ENCODE assay signal across 12 cellular contexts in the genomic region with DNA sequence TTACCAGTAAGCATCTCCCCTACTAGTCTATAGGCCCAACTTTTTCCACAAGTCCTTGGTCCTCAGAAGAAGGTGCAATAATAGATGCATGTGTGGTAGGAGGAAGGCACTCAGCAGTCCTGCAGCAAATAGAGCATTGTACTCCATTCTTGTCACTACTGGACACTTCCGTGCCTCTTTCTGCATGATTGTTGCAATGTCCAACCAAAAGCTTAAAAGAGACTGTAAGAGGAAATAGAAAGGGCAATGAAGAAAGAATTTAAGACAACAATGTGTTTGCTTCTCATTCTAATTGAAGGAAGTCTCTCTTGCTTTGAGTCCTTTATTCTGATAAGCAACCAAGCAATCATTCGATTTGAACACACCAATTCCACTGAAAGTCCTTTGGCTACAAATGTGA. TPM values are rescaled to one million over a fixed set of nuclear protein-coding genes. Genes with fewer than 3 reads are reported as not detected.
"Had no signal": no experiment of that assay in that cellular context is flagged by ENCODE, and none has a peak within 500 bp of the region (broad histone marks: within the 10 kb centered on the region; RNA-seq: fewer than 3 reads in every experiment).

No MANE protein-coding gene starts in this region.

- H3K27me3 Mint-ChIP-seq: activated B cell treated with CpG ODN at 0.5 μM for 24 hours had no signal

- ATAC-seq: right cardiac atrium had no signal

- H3K4me3 Mint-ChIP-seq: activated B cell treated with CpG ODN at 0.5 μM for 24 hours; activated CD4-positive, alpha-beta T cell treated with anti-CD3 and anti-CD28 coated beads, Interleukin-2, amount 10 ng/mL, durations not matched to agents 24 days and 14 days; activated naive CD4-positive, alpha-beta T cell treated with anti-CD3 and anti-CD28 coated beads for 36 hours; activated T-helper 17 cell treated with anti-CD3 and anti-CD28 coated beads, Interleukin-2, amount 50 U/mL, for 72 hours; endodermal cell; nephron progenitor cell had no signal

- DNase-seq: activated B cell treated with CpG ODN at 0.5 μM for 24 hours; activated CD4-positive, alpha-beta T cell treated with anti-CD3 and anti-CD28 coated beads, Interleukin-2, amount 10 ng/mL, durations not matched to agents 24 days and 14 days; activated CD8-positive, alpha-beta memory T cell treated with anti-CD3 and anti-CD28 coated beads for 24 hours; activated naive CD4-positive, alpha-beta T cell treated with anti-CD3 and anti-CD28 coated beads for 36 hours; cortex of kidney; endodermal cell; nephron progenitor cell; right cardiac atrium; small intestine; trophoblast cell had no signal

- H3K27ac ChIP-seq: parathyroid adenoma had no signal

- H3K9me3 Mint-ChIP-seq: activated B cell treated with CpG ODN at 0.5 μM for 24 hours; activated CD4-positive, alpha-beta T cell treated with anti-CD3 and anti-CD28 coated beads, Interleukin-2, amount 10 ng/mL, durations not matched to agents 24 days and 14 days; activated naive CD4-positive, alpha-beta T cell treated with anti-CD3 and anti-CD28 coated beads for 36 hours; activated T-helper 17 cell treated with anti-CD3 and anti-CD28 coated beads, Interleukin-2, amount 50 U/mL, for 72 hours; endodermal cell; nephron progenitor cell had no signal

- H3K27ac Mint-ChIP-seq: activated B cell treated with CpG ODN at 0.5 μM for 24 hours; activated CD4-positive, alpha-beta T cell treated with anti-CD3 and anti-CD28 coated beads, Interleukin-2, amount 10 ng/mL, durations not matched to agents 24 days and 14 days; activated naive CD4-positive, alpha-beta T cell treated with anti-CD3 and anti-CD28 coated beads for 36 hours; activated T-helper 17 cell treated with anti-CD3 and anti-CD28 coated beads, Interleukin-2, amount 50 U/mL, for 72 hours; endodermal cell; nephron progenitor cell had no signal

RNA-seq across cellular contexts. Expression of gene MAPK10, which starts 3.0 kb away (rescaled TPM):
- total RNA-seq: activated CD4-positive, alpha-beta T cell treated with anti-CD3 and anti-CD28 coated beads, Interleukin-2, amount 10 ng/mL, durations not matched to agents 24 days and 14 days; activated naive CD4-positive, alpha-beta T cell treated with anti-CD3 and anti-CD28 coated beads for 36 hours had no signal
